Comparison of ENCODE assay signal across 21 cellular contexts in the genomic region with DNA sequence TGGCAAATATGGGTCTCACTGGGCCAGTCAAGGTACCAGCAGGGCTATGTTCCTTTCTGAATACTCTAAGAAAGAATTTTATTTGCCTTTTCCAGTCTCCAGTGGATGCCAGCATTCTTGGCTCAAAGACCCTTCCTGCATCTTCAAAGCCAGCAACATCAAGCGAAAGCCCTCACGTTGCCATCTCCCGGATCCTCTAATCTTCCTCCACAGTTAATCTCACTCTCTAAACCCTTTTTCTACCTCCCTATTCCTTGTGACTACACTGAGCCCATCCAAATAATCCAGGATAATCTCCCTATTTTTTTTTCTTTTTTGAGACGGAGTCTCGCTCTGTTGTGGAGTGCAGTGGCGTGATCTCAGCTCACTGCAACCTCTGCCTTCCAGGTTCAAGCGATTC. TPM values are rescaled to one million over a fixed set of nuclear protein-coding genes. Genes with fewer than 3 reads are reported as not detected.
A peak's percentile ranks its signal among the peaks of the same experiment; 100 is the strongest.
DNase-seq lines count a peak whose midpoint lies in the region; ATAC-seq and TF ChIP-seq lines count a peak whose summit lies in the region.
"Had no signal": no experiment of that assay in that cellular context is flagged by ENCODE, and none has a peak within 500 bp of the region (broad histone marks: within the 10 kb centered on the region; RNA-seq: fewer than 3 reads in every experiment).

No MANE protein-coding gene starts in this region.

- intact Hi-C loops in left ventricle myocardium inferior (cut with micrococcal nuclease): no loop called here

- no peaks in the 10 kb centered on the region for H3K9me3 Mint-ChIP-seq in activated naive CD4-positive, alpha-beta T cell treated with anti-CD3 and anti-CD28 coated beads, Interleukin-2, amount 50 U/mL, for 24 hours
- no peaks in the 10 kb centered on the region for H3K9me3 Mint-ChIP-seq in endodermal cell
- no peaks in the 10 kb centered on the region for H3K9me3 Mint-ChIP-seq in stimulated activated naive B cell treated with anti-CD40 and anti-IgM and Interleukin-4, amounts not matched to agents 10 μg/mL and 1 μg/mL and 100 μg/mL, for 72 hours
- H3K9me3 Mint-ChIP-seq: CD8-positive, alpha-beta T cell; HFFc6 had no signal

- DNase-seq in activated naive CD4-positive, alpha-beta T cell (lab: John Stamatoyannopoulos, UW): no peak
- DNase-seq in SK-N-MC (ENCODE audit: low read depth, low spot score) (no peak), endodermal cell (no peak), left ventricle myocardium inferior (no peak), GM13977 (ENCODE audit: low spot score) (no peak)
- DNase-seq in stimulated activated naive B cell treated with anti-CD40 and anti-IgM and Interleukin-4, amounts not matched to agents 10 μg/mL and 1 μg/mL and 100 μg/mL, for 72 hours: no peak
- DNase-seq: 8988T; Calu3; CD8-positive, alpha-beta T cell; H7; HFFc6; NCI-H1092 treated with DMSO at 0.1 percent for 48 hours; NCI-H146; NCI-H2029; NCI-H524 treated with DMSO at 0.1 percent for 48 hours; OCI-M1; SJCRH30 had no signal

- WGBS in endodermal cell (ENCODE audit: insufficient coverage in 1 of 2, insufficient read length in 1 of 2), 2 experiments: 93 to 96% methylated on average over 7 of the region's 7 CpGs
- 90 to 91% methylated on average over 5 to 7 of the region's 7 CpGs for WGBS in gastroesophageal sphincter (ENCODE audit: low coverage in 1 of 2), 2 donors

- H3K9ac ChIP-seq in SK-N-MC (ENCODE audit: insufficient read length): no peak overlapping the region
- H3K9ac ChIP-seq in endodermal cell (ENCODE audit: extremely low read depth, low read length, poor library complexity, severe bottlenecking): no peak overlapping the region
- H3K9ac ChIP-seq: BLaER1 treated with 17β-estradiol and CSF1 and Interleukin-3, amounts not matched to agents 10 nM and 100 nM had no signal

- H3K4me3 ChIP-seq in SK-N-MC: no peak overlapping the region
- no peak overlapping the region for H3K4me3 ChIP-seq in endodermal cell (ENCODE audit: low read length)
- H3K4me3 ChIP-seq in left ventricle myocardium inferior: no peak overlapping the region
- H3K4me3 ChIP-seq in gastroesophageal sphincter: no peak overlapping the region
- H3K4me3 ChIP-seq: BLaER1 treated with 17β-estradiol and CSF1 and Interleukin-3, amounts not matched to agents 10 nM and 100 nM; K562; SJCRH30 had no signal

- in situ Hi-C loops in GM13977 (cut with MboI; ENCODE audit: low pct_unique_long_range_greater_than_20kb, low sequenced_read_pairs, unreplicated experiment): no loop called here

- no peaks in the 10 kb centered on the region for H3K9me3 ChIP-seq in SK-N-MC (ENCODE audit: low read depth, low read length)
- no peaks in the 10 kb centered on the region for H3K9me3 ChIP-seq in endodermal cell (ENCODE audit: control insufficient read depth, low read length)
- no peaks in the 10 kb centered on the region for H3K9me3 ChIP-seq in left ventricle myocardium inferior (replicated peaks)
- H3K9me3 ChIP-seq in gastroesophageal sphincter: no peaks in the 10 kb centered on the region
- H3K9me3 ChIP-seq: SJCRH30 had no signal

- H3K36me3 ChIP-seq in SK-N-MC (ENCODE audit: insufficient read depth, low read length) (peaks cover 69% of the 10 kb centered on the region), endodermal cell (ENCODE audit: control insufficient read depth, insufficient read depth, low read length) (peaks cover 48% of the 10 kb centered on the region), left ventricle myocardium inferior (peaks cover 22% of the 10 kb centered on the region), gastroesophageal sphincter (peaks cover 0 to 34% of the 10 kb centered on the region in 2 donors)

- H3K27me3 ChIP-seq in endodermal cell (ENCODE audit: control insufficient read depth, insufficient read depth, low read length, poor library complexity, severe bottlenecking) (no peaks in the 10 kb centered on the region), left ventricle myocardium inferior (ENCODE audit: low read depth) (no peaks in the 10 kb centered on the region), gastroesophageal sphincter (no peaks in the 10 kb centered on the region)
- H3K27me3 ChIP-seq: BLaER1 treated with 17β-estradiol and CSF1 and Interleukin-3, amounts not matched to agents 10 nM and 100 nM; SJCRH30 had no signal

- peaks cover 10% of the 10 kb centered on the region for H3K4me1 ChIP-seq in endodermal cell (ENCODE audit: control insufficient read depth, insufficient read depth, low read length)
- H3K4me1 ChIP-seq in left ventricle myocardium inferior: peaks cover 13% of the 10 kb centered on the region
- no peaks in the 10 kb centered on the region for H3K4me1 ChIP-seq in gastroesophageal sphincter
- H3K4me1 ChIP-seq: SJCRH30 had no signal

- TF ChIP-seq CTCF in endodermal cell (conservative IDR thresholded peaks at IDR 0.05) (no peak), left ventricle myocardium inferior (IDR thresholded peaks at IDR 0.05; ENCODE audit: borderline replicate concordance) (no peak), gastroesophageal sphincter (IDR thresholded peaks at IDR 0.05) (no peak), GM13977 (IDR thresholded peaks at IDR 0.05; ENCODE audit: extremely low read depth, insufficient read depth, missing control alignments) (no peak)

- H3K4me3 Mint-ChIP-seq in activated naive CD4-positive, alpha-beta T cell treated with anti-CD3 and anti-CD28 coated beads, Interleukin-2, amount 50 U/mL, for 24 hours: no peak overlapping the region
- H3K4me3 Mint-ChIP-seq in endodermal cell: no peak overlapping the region
- no peak overlapping the region for H3K4me3 Mint-ChIP-seq in stimulated activated naive B cell treated with anti-CD40 and anti-IgM and Interleukin-4, amounts not matched to agents 10 μg/mL and 1 μg/mL and 100 μg/mL, for 72 hours
- H3K4me3 Mint-ChIP-seq: CD8-positive, alpha-beta T cell; HFFc6 had no signal

- 0 out of 2 replicates have a peak overlapping the region, but pooled peaks have one; percentile 8 for H3K27ac ChIP-seq in SK-N-MC
- H3K27ac ChIP-seq in endodermal cell (ENCODE audit: low read depth, low read length): no peak overlapping the region
- no peak overlapping the region for H3K27ac ChIP-seq in left ventricle myocardium inferior (replicated peaks)
- no peak overlapping the region for H3K27ac ChIP-seq in gastroesophageal sphincter
- H3K27ac ChIP-seq: BLaER1 treated with 17β-estradiol and CSF1 and Interleukin-3, amounts not matched to agents 10 nM and 100 nM; SJCRH30 had no signal

- ATAC-seq in stimulated activated naive B cell treated with anti-CD40 and anti-IgM and Interleukin-4, amounts not matched to agents 10 μg/mL and 1 μg/mL and 100 μg/mL, for 72 hours (replicated peaks): no peak
- ATAC-seq in gastroesophageal sphincter: no peak
- ATAC-seq: CD8-positive, alpha-beta T cell; K562 had no signal

- H3K36me3 Mint-ChIP-seq in activated naive CD4-positive, alpha-beta T cell treated with anti-CD3 and anti-CD28 coated beads, Interleukin-2, amount 50 U/mL, for 24 hours: peaks cover 33% of the 10 kb centered on the region
- H3K36me3 Mint-ChIP-seq in endodermal cell (ENCODE audit: low read depth): peaks cover 31% of the 10 kb centered on the region
- H3K36me3 Mint-ChIP-seq in stimulated activated naive B cell treated with anti-CD40 and anti-IgM and Interleukin-4, amounts not matched to agents 10 μg/mL and 1 μg/mL and 100 μg/mL, for 72 hours: peaks cover 26 to 45% of the 10 kb centered on the region in 2 donors

- H3K27ac Mint-ChIP-seq in activated naive CD4-positive, alpha-beta T cell treated with anti-CD3 and anti-CD28 coated beads, Interleukin-2, amount 50 U/mL, for 24 hours: peak overlapping the region; percentile 82
- H3K27ac Mint-ChIP-seq in endodermal cell: peak overlapping the region; percentile 33
- H3K27ac Mint-ChIP-seq in stimulated activated naive B cell treated with anti-CD40 and anti-IgM and Interleukin-4, amounts not matched to agents 10 μg/mL and 1 μg/mL and 100 μg/mL, for 72 hours: peak overlapping the region; percentile 39
- H3K27ac Mint-ChIP-seq: CD8-positive, alpha-beta T cell; HFFc6 had no signal

- TF ChIP-seq POLR2A in gastroesophageal sphincter (IDR thresholded peaks at IDR 0.05): no peak

- TF ChIP-seq EP300 in gastroesophageal sphincter (IDR thresholded peaks at IDR 0.05): no peak

- H3K4me1 Mint-ChIP-seq in activated naive CD4-positive, alpha-beta T cell treated with anti-CD3 and anti-CD28 coated beads, Interleukin-2, amount 50 U/mL, for 24 hours: peaks cover 77% of the 10 kb centered on the region
- peaks cover 15% of the 10 kb centered on the region for H3K4me1 Mint-ChIP-seq in endodermal cell
- peaks cover 7 to 21% of the 10 kb centered on the region in 2 donors for H3K4me1 Mint-ChIP-seq in stimulated activated naive B cell treated with anti-CD40 and anti-IgM and Interleukin-4, amounts not matched to agents 10 μg/mL and 1 μg/mL and 100 μg/mL, for 72 hours

- no peaks in the 10 kb centered on the region for H3K27me3 Mint-ChIP-seq in activated naive CD4-positive, alpha-beta T cell treated with anti-CD3 and anti-CD28 coated beads, Interleukin-2, amount 50 U/mL, for 24 hours
- no peaks in the 10 kb centered on the region for H3K27me3 Mint-ChIP-seq in endodermal cell (ENCODE audit: insufficient read depth)
- no peaks in the 10 kb centered on the region for H3K27me3 Mint-ChIP-seq in stimulated activated naive B cell treated with anti-CD40 and anti-IgM and Interleukin-4, amounts not matched to agents 10 μg/mL and 1 μg/mL and 100 μg/mL, for 72 hours

RNA-seq across cellular contexts. Expression of gene RFC1, which starts 23.4 kb away (rescaled TPM):
- 10 to 100 TPM; 56.4 to 57.0 TPM for total RNA-seq in endodermal cell
- 48.7 TPM for polyA plus RNA-seq in endodermal cell (2013, experiment 1 of 2)
- 51.5 TPM for polyA plus RNA-seq in endodermal cell (2013, experiment 2 of 2)
- total RNA-seq in left ventricle myocardium inferior: 22.0 TPM
- 10 to 100 TPM; 37.1 to 51.8 (median 41.0) TPM for total RNA-seq in gastroesophageal sphincter
